Comparison of ENCODE assay signal across 1 cellular context in the genomic region with DNA sequence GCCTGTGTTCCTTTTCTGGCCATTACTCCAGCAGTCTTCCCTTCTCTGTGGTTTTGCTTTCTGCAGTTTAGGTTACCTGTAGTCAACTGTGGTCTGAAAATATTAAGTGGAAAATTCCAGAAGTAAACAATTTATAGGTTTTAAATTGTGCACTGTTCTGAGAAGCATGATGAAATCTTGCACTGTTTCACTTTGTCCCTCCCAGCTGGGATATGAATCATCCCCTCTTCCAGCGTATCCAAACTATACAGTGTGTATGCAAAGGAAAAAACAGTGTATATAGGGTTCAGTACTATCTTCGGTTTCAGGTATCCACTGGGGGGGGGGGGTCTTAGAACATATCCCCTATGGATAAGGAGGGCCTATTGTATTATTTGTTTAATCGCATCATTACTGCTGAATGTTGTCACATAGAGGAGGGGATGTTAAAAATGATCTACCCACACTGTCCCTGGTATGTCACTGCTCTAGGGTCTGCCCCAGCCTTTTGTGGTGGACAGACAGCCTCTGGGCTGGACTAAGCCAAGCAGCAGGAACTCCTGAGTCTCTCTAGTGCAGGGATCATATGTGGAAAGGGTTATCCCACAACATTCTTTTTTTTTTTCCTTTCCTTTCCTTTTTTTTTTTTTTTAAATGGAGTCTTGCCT.
A peak's percentile ranks its signal among the peaks of the same experiment; 100 is the strongest.
TF ChIP-seq lines count a peak whose summit lies in the region.

No MANE protein-coding gene starts in this region.

TF ChIP-seq in HCT116, 20 proteins besides CTCF, POLR2A, EP300 and RAD21 (continued from another document):
- TF ChIP-seq, protein P1, sequence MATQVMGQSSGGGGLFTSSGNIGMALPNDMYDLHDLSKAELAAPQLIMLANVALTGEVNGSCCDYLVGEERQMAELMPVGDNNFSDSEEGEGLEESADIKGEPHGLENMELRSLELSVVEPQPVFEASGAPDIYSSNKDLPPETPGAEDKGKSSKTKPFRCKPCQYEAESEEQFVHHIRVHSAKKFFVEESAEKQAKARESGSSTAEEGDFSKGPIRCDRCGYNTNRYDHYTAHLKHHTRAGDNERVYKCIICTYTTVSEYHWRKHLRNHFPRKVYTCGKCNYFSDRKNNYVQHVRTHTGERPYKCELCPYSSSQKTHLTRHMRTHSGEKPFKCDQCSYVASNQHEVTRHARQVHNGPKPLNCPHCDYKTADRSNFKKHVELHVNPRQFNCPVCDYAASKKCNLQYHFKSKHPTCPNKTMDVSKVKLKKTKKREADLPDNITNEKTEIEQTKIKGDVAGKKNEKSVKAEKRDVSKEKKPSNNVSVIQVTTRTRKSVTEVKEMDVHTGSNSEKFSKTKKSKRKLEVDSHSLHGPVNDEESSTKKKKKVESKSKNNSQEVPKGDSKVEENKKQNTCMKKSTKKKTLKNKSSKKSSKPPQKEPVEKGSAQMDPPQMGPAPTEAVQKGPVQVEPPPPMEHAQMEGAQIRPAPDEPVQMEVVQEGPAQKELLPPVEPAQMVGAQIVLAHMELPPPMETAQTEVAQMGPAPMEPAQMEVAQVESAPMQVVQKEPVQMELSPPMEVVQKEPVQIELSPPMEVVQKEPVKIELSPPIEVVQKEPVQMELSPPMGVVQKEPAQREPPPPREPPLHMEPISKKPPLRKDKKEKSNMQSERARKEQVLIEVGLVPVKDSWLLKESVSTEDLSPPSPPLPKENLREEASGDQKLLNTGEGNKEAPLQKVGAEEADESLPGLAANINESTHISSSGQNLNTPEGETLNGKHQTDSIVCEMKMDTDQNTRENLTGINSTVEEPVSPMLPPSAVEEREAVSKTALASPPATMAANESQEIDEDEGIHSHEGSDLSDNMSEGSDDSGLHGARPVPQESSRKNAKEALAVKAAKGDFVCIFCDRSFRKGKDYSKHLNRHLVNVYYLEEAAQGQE (IDR thresholded peaks at IDR 0.05; ENCODE audit: low read depth): no peak
- TF ChIP-seq CEBPB (IDR thresholded peaks at IDR 0.05; ENCODE audit: low read depth): peak; percentile 86
- no peak for TF ChIP-seq SRF (IDR thresholded peaks at IDR 0.05; ENCODE audit: low read depth)
- peak; percentile 40; the same call in 1 of the 2 replicates for TF ChIP-seq JUND (IDR thresholded peaks at IDR 0.05)
- no peak for TF ChIP-seq SIN3A (IDR thresholded peaks at IDR 0.05; ENCODE audit: low read depth)
- TF ChIP-seq EZH2phosphoT487 (IDR thresholded peaks at IDR 0.05; ENCODE audit: borderline replicate concordance): no peak
- no peak for TF ChIP-seq EZH2 (IDR thresholded peaks at IDR 0.05)
- TF ChIP-seq TCF7L2 (IDR thresholded peaks at IDR 0.05; ENCODE audit: borderline replicate concordance, extremely low read depth, insufficient read depth, insufficient read length): no peak
- peak; percentile 39; the same call in 1 of the 2 replicates for TF ChIP-seq POLR2AphosphoS5 (IDR thresholded peaks at IDR 0.05; ENCODE audit: low read depth, low read length)
- TF ChIP-seq SP1 (IDR thresholded peaks at IDR 0.05; ENCODE audit: low read depth): peak; percentile 38
- TF ChIP-seq FOSL1 (IDR thresholded peaks at IDR 0.05; ENCODE audit: low read depth): peak; percentile 62
- no peak for TF ChIP-seq YY1 (IDR thresholded peaks at IDR 0.05; ENCODE audit: extremely low read depth, insufficient replicate concordance, low read depth, low read length)
- TF ChIP-seq CBX3 (IDR thresholded peaks at IDR 0.05; ENCODE audit: low read depth): no peak
- TF ChIP-seq, protein P2, sequence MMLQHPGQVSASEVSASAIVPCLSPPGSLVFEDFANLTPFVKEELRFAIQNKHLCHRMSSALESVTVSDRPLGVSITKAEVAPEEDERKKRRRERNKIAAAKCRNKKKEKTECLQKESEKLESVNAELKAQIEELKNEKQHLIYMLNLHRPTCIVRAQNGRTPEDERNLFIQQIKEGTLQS (IDR thresholded peaks at IDR 0.05): peak; percentile 48; the same call in 1 of the 2 replicates
